ENCODE assay signal across 1 cellular context in genomic region chr22:17191163-17191562, GRCh38.
TF ChIP-seq lines count a peak whose summit lies in the region.

No MANE protein-coding gene starts in this region.

TF ChIP-seq in HEK293, 187 proteins besides CTCF, POLR2A, EP300 and RAD21 (continued from another document):
- TF ChIP-seq PRDM10 (tag by site-specific recombination; IDR thresholded peaks at IDR 0.05) = peak; percentile 84
- TF ChIP-seq ZNF174 (tag by site-specific recombination; IDR thresholded peaks at IDR 0.05) = no peak
- TF ChIP-seq ZNF175 (tag by site-specific recombination; IDR thresholded peaks at IDR 0.05) = no peak
- TF ChIP-seq ZNF354C (tag by site-specific recombination; IDR thresholded peaks at IDR 0.05; ENCODE audit: borderline replicate concordance, low read depth) = no peak
- TF ChIP-seq ZFP41 (tag by site-specific recombination; IDR thresholded peaks at IDR 0.05; ENCODE audit: borderline replicate concordance) = no peak
- TF ChIP-seq ZNF19 (tag by site-specific recombination; IDR thresholded peaks at IDR 0.05; ENCODE audit: low read depth) = no peak
- TF ChIP-seq BCL11A (tag by site-specific recombination; IDR thresholded peaks at IDR 0.05; ENCODE audit: low read depth) = peak; percentile 28; the same call in 1 of the 2 replicates
